ENCODE assay signal across 26 cellular contexts in genomic region chr3:158776531-158776930, GRCh38. TPM values are rescaled to one million over a fixed set of nuclear protein-coding genes. Genes with fewer than 3 reads are reported as not detected.
"Had no signal": no experiment of that assay in that cellular context is flagged by ENCODE, and none has a peak within 500 bp of the region (broad histone marks: within the 10 kb centered on the region; RNA-seq: fewer than 3 reads in every experiment).

No MANE protein-coding gene starts in this region.

- H3K4me3 Mint-ChIP-seq: activated CD4-positive, alpha-beta T cell treated with anti-CD3 and anti-CD28 coated beads, Interleukin-2, amount 10 ng/mL, durations not matched to agents 24 days and 14 days; activated CD8-positive, alpha-beta T cell treated with anti-CD3 and anti-CD28 coated beads for 36 hours; activated naive CD4-positive, alpha-beta T cell treated with anti-CD3 and anti-CD28 coated beads, Interleukin-2, amount 50 U/mL, for 24 hours; activated T-helper 1 cell treated with anti-CD3 and anti-CD28 coated beads, Interleukin-12 subunit alpha, Interleukin-12 subunit beta, Interleukin-2, Interleukin-4 antibody, amounts not matched to agents 30 ng/mL and 10 ng/mL and 1 ng/mL, durations not matched to agents 14 hours and 24 hours and 36 hours; naive thymus-derived CD8-positive, alpha-beta T cell; stimulated activated effector memory CD8-positive, alpha-beta T cell treated with anti-CD3 and anti-CD28 coated beads, Interleukin-12 subunit alpha, Interleukin-12 subunit beta, amount 100 ng/mL, for 72 hours; stimulated activated naive CD8-positive, alpha-beta T cell treated with anti-CD3 and anti-CD28 coated beads, Interleukin-15, amount 100 ng/mL, for 72 hours; T-cell; T-helper 2 cell treated with Interferon-gamma antibody and Interleukin-4, amounts not matched to agents 5 μg/mL and 100 μg/mL, for 36 hours had no signal

- H3K27ac Mint-ChIP-seq: activated CD4-positive, alpha-beta T cell treated with anti-CD3 and anti-CD28 coated beads, Interleukin-2, amount 10 ng/mL, durations not matched to agents 24 days and 14 days; activated CD8-positive, alpha-beta T cell treated with anti-CD3 and anti-CD28 coated beads for 36 hours; activated naive CD4-positive, alpha-beta T cell treated with anti-CD3 and anti-CD28 coated beads, Interleukin-2, amount 50 U/mL, for 24 hours; activated T-helper 1 cell treated with anti-CD3 and anti-CD28 coated beads, Interleukin-12 subunit alpha, Interleukin-12 subunit beta, Interleukin-2, Interleukin-4 antibody, amounts not matched to agents 30 ng/mL and 10 ng/mL and 1 ng/mL, durations not matched to agents 14 hours and 24 hours and 36 hours; naive thymus-derived CD8-positive, alpha-beta T cell; stimulated activated effector memory CD8-positive, alpha-beta T cell treated with anti-CD3 and anti-CD28 coated beads, Interleukin-12 subunit alpha, Interleukin-12 subunit beta, amount 100 ng/mL, for 72 hours; stimulated activated naive CD8-positive, alpha-beta T cell treated with anti-CD3 and anti-CD28 coated beads, Interleukin-15, amount 100 ng/mL, for 72 hours; T-helper 2 cell treated with Interferon-gamma antibody and Interleukin-4, amounts not matched to agents 5 μg/mL and 100 μg/mL, for 36 hours had no signal

- H3K27me3 ChIP-seq: adrenal gland, heart right ventricle, ovary, tibial artery, uterus had no signal

- H3K4me1 ChIP-seq: prostate gland had no signal

- H3K27ac ChIP-seq: ovary, tibial artery, VCaP had no signal

- H3K27me3 Mint-ChIP-seq: activated CD4-positive, alpha-beta T cell treated with anti-CD3 and anti-CD28 coated beads, Interleukin-2, amount 10 ng/mL, durations not matched to agents 24 days and 14 days; activated CD8-positive, alpha-beta T cell treated with anti-CD3 and anti-CD28 coated beads for 36 hours; activated naive CD4-positive, alpha-beta T cell treated with anti-CD3 and anti-CD28 coated beads, Interleukin-2, amount 50 U/mL, for 24 hours; naive thymus-derived CD8-positive, alpha-beta T cell; stimulated activated naive CD8-positive, alpha-beta T cell treated with anti-CD3 and anti-CD28 coated beads, Interleukin-15, amount 100 ng/mL, for 72 hours; T-cell had no signal

- H3K4me1 Mint-ChIP-seq: stimulated activated naive CD8-positive, alpha-beta T cell treated with anti-CD3 and anti-CD28 coated beads, Interleukin-15, amount 100 ng/mL, for 72 hours had no signal

- H3K36me3 Mint-ChIP-seq: stimulated activated effector memory CD8-positive, alpha-beta T cell treated with anti-CD3 and anti-CD28 coated beads, Interleukin-12 subunit alpha, Interleukin-12 subunit beta, amount 100 ng/mL, for 72 hours; T-cell had no signal

- H3K36me3 ChIP-seq: adrenal gland, heart right ventricle, ovary, prostate gland, tibial artery, uterus had no signal

- DNase-seq: activated CD4-positive, alpha-beta T cell treated with anti-CD3 and anti-CD28 coated beads, Interleukin-2, amount 10 ng/mL, durations not matched to agents 24 days and 14 days; activated CD8-positive, alpha-beta T cell treated with anti-CD3 and anti-CD28 coated beads for 36 hours; activated gamma-delta T cell; adrenal gland; cerebellar nuclear complex; foreskin fibroblast; heart right ventricle; islet precursor cell; left colon; naive thymus-derived CD8-positive, alpha-beta T cell; ovary; stimulated activated CD4-positive, alpha-beta T cell treated with anti-CD3 and anti-CD28 coated beads, Interleukin-2, amount 100 ng/mL, for 24 hours; stimulated activated naive CD8-positive, alpha-beta T cell treated with anti-CD3 and anti-CD28 coated beads, Interleukin-15, amount 100 ng/mL, for 72 hours; T-cell; tibial artery; uterus had no signal

- H3K4me3 ChIP-seq: adrenal gland, coronary artery, heart right ventricle, lung, ovary, prostate gland, tibial artery, uterus had no signal

- H3K9me3 Mint-ChIP-seq: activated CD4-positive, alpha-beta T cell treated with anti-CD3 and anti-CD28 coated beads, Interleukin-2, amount 10 ng/mL, durations not matched to agents 24 days and 14 days; activated CD8-positive, alpha-beta T cell treated with anti-CD3 and anti-CD28 coated beads for 36 hours; activated naive CD4-positive, alpha-beta T cell treated with anti-CD3 and anti-CD28 coated beads, Interleukin-2, amount 50 U/mL, for 24 hours; activated T-helper 1 cell treated with anti-CD3 and anti-CD28 coated beads, Interleukin-12 subunit alpha, Interleukin-12 subunit beta, Interleukin-2, Interleukin-4 antibody, amounts not matched to agents 30 ng/mL and 10 ng/mL and 1 ng/mL, durations not matched to agents 14 hours and 24 hours and 36 hours; naive thymus-derived CD8-positive, alpha-beta T cell; stimulated activated effector memory CD8-positive, alpha-beta T cell treated with anti-CD3 and anti-CD28 coated beads, Interleukin-12 subunit alpha, Interleukin-12 subunit beta, amount 100 ng/mL, for 72 hours; stimulated activated naive CD8-positive, alpha-beta T cell treated with anti-CD3 and anti-CD28 coated beads, Interleukin-15, amount 100 ng/mL, for 72 hours; T-cell; T-helper 2 cell treated with Interferon-gamma antibody and Interleukin-4, amounts not matched to agents 5 μg/mL and 100 μg/mL, for 36 hours had no signal

- H3K9me3 ChIP-seq: adrenal gland, heart right ventricle, ovary, prostate gland, tibial artery, uterus had no signal

- FAIRE-seq: astrocyte had no signal

- ATAC-seq: activated CD4-positive, CD25-positive, alpha-beta regulatory T cell treated with anti-CD3 and anti-CD28 coated beads, Interleukin-2, amount 50 U/mL, for 24 hours; activated CD8-positive, alpha-beta T cell treated with anti-CD3 and anti-CD28 coated beads for 36 hours; heart right ventricle; naive thymus-derived CD8-positive, alpha-beta T cell; stimulated activated effector memory CD8-positive, alpha-beta T cell treated with anti-CD3 and anti-CD28 coated beads, Interleukin-12 subunit alpha, Interleukin-12 subunit beta, amount 100 ng/mL, for 72 hours; stimulated activated naive CD8-positive, alpha-beta T cell treated with anti-CD3 and anti-CD28 coated beads, Interleukin-15, amount 100 ng/mL, for 72 hours; T-cell had no signal

RNA-seq across cellular contexts. Expression of gene RARRES1, which starts 44.3 kb away (rescaled TPM):
- total RNA-seq: activated CD4-positive, alpha-beta T cell treated with anti-CD3 and anti-CD28 coated beads, Interleukin-2, amount 10 ng/mL, durations not matched to agents 24 days and 14 days; activated CD8-positive, alpha-beta T cell treated with anti-CD3 and anti-CD28 coated beads for 36 hours; activated T-helper 1 cell treated with anti-CD3 and anti-CD28 coated beads, Interleukin-12 subunit alpha, Interleukin-12 subunit beta, Interleukin-2, Interleukin-4 antibody, amounts not matched to agents 30 ng/mL and 10 ng/mL and 1 ng/mL, durations not matched to agents 14 hours and 24 hours and 36 hours; naive thymus-derived CD8-positive, alpha-beta T cell; T-cell had no signal
- polyA plus RNA-seq: naive thymus-derived CD8-positive, alpha-beta T cell had no signal
